1 cellular context compared by ENCODE assay signal in the genomic region with DNA sequence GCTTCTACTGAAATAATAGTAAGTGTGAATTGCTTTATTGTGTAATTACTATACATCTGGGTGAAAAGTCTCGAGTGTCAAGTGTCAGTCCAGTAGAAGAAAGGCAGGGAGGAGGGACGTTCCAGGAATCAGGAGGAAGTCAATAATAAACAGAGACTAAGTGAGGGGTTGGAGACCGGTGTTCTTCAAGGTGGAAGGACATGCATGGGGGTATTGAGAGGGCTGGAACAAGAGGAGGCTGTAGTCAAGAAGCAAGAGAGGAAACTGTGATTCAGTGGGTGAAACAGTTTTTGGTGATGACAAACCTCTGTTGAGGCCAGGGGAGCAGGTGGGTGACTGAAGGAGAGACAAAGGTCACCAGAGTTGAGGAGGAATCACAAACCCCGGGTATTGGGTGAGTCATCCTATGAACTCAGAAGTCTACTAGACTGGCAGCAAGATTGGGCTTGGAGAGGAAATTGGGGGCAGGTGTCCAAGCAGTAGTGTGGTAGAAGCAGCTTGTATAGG.
TF ChIP-seq lines count a peak whose summit lies in the region.

No MANE protein-coding gene starts in this region.

TF ChIP-seq in HepG2, 621 proteins besides CTCF, POLR2A, EP300 and RAD21:
- TF ChIP-seq MLLT10 (CRISPR knock-in tag; IDR thresholded peaks at IDR 0.05) (no peak), TARDBP (CRISPR knock-in tag; IDR thresholded peaks at IDR 0.05) (no peak), FOSL2 (CRISPR knock-in tag; IDR thresholded peaks at IDR 0.05) (peak; percentile 29; the same call in 1 of the 2 replicates)
